ENCODE assay signal across 23 cellular contexts in genomic region chr20:695165-695866, GRCh38. TPM values are rescaled to one million over a fixed set of nuclear protein-coding genes. Genes with fewer than 3 reads are reported as not detected.
"Had no signal": no experiment of that assay in that cellular context is flagged by ENCODE, and none has a peak within 500 bp of the region (broad histone marks: within the 10 kb centered on the region; RNA-seq: fewer than 3 reads in every experiment).

No MANE protein-coding gene starts in this region.

- H3K27me3 ChIP-seq: gastrocnemius medialis, neural progenitor cell had no signal

- H3K36me3 Mint-ChIP-seq: naive B cell, neural progenitor cell had no signal

- DNase-seq: activated CD4-positive, alpha-beta T cell treated with anti-CD3 and anti-CD28 coated beads, Interleukin-2, amount 10 ng/mL, durations not matched to agents 7 days and 5 days; activated CD8-positive, alpha-beta memory T cell treated with anti-CD3 and anti-CD28 coated beads, Interleukin-2, amount 50 U/mL, for 4 hours; activated naive CD4-positive, alpha-beta T cell treated with anti-CD3 and anti-CD28 coated beads for 36 hours; activated T-cell treated with anti-CD3 and anti-CD28 coated beads, Interleukin-2, amount 50 U/mL, for 4 hours; anterior cingulate cortex; cerebellar nuclear complex; cortex of kidney; gastrocnemius medialis; head of caudate nucleus; left ventricle myocardium superior; naive B cell; stimulated activated CD4-positive, alpha-beta T cell treated with anti-CD3 and anti-CD28 coated beads, Interleukin-2, amount 100 ng/mL, for 48 hours; stimulated activated naive CD8-positive, alpha-beta T cell treated with anti-CD3 and anti-CD28 coated beads, Interleukin-15, amount 100 ng/mL, for 72 hours; trophoblast cell had no signal

- H3K4me3 ChIP-seq: breast epithelium, gastrocnemius medialis, neural progenitor cell had no signal

- H3K4me1 Mint-ChIP-seq: activated CD4-positive, alpha-beta T cell treated with anti-CD3 and anti-CD28 coated beads, Interleukin-2, amount 10 ng/mL, durations not matched to agents 7 days and 5 days; naive B cell; stimulated activated naive CD8-positive, alpha-beta T cell treated with anti-CD3 and anti-CD28 coated beads, Interleukin-15, amount 100 ng/mL, for 72 hours had no signal

- H3K4me3 Mint-ChIP-seq: activated CD4-positive, alpha-beta T cell treated with anti-CD3 and anti-CD28 coated beads, Interleukin-2, amount 10 ng/mL, durations not matched to agents 7 days and 5 days; activated naive CD4-positive, alpha-beta T cell treated with anti-CD3 and anti-CD28 coated beads for 36 hours; activated T-cell treated with anti-CD3 and anti-CD28 coated beads, Interleukin-2, amount 50 U/mL, for 4 hours; naive B cell; neural progenitor cell; stimulated activated naive CD8-positive, alpha-beta T cell treated with anti-CD3 and anti-CD28 coated beads, Interleukin-15, amount 100 ng/mL, for 72 hours had no signal

- H3K9me3 Mint-ChIP-seq: activated CD4-positive, alpha-beta T cell treated with anti-CD3 and anti-CD28 coated beads, Interleukin-2, amount 10 ng/mL, durations not matched to agents 7 days and 5 days; activated naive CD4-positive, alpha-beta T cell treated with anti-CD3 and anti-CD28 coated beads for 36 hours; activated T-cell treated with anti-CD3 and anti-CD28 coated beads, Interleukin-2, amount 50 U/mL, for 4 hours; neural progenitor cell; stimulated activated naive CD8-positive, alpha-beta T cell treated with anti-CD3 and anti-CD28 coated beads, Interleukin-15, amount 100 ng/mL, for 72 hours had no signal

- H3K9me3 ChIP-seq: breast epithelium, gastrocnemius medialis had no signal

- H3K4me1 ChIP-seq: breast epithelium had no signal

- H3K36me3 ChIP-seq: breast epithelium, gastrocnemius medialis, neural progenitor cell had no signal

- H3K27ac ChIP-seq: breast epithelium, gastrocnemius medialis, neural progenitor cell had no signal

- H3K27ac Mint-ChIP-seq: activated CD4-positive, alpha-beta T cell treated with anti-CD3 and anti-CD28 coated beads, Interleukin-2, amount 10 ng/mL, durations not matched to agents 7 days and 5 days; activated naive CD4-positive, alpha-beta T cell treated with anti-CD3 and anti-CD28 coated beads for 36 hours; naive B cell; neural progenitor cell; stimulated activated naive CD8-positive, alpha-beta T cell treated with anti-CD3 and anti-CD28 coated beads, Interleukin-15, amount 100 ng/mL, for 72 hours had no signal

- ATAC-seq: activated CD4-positive, CD25-positive, alpha-beta regulatory T cell treated with anti-CD3 and anti-CD28 coated beads, Interleukin-2, amount 50 U/mL, for 24 hours; activated T-cell treated with anti-CD3 and anti-CD28 coated beads, Interleukin-2, amount 50 U/mL, for 4 hours; gastrocnemius medialis; left ventricle myocardium superior; stimulated activated naive CD8-positive, alpha-beta T cell treated with anti-CD3 and anti-CD28 coated beads, Interleukin-15, amount 100 ng/mL, for 72 hours had no signal

RNA-seq across cellular contexts. Expression of gene SCRT2, which starts 19.7 kb away (rescaled TPM):
- total RNA-seq: activated CD4-positive, alpha-beta T cell treated with anti-CD3 and anti-CD28 coated beads, Interleukin-2, amount 10 ng/mL, durations not matched to agents 7 days and 5 days; activated naive CD4-positive, alpha-beta T cell treated with anti-CD3 and anti-CD28 coated beads for 36 hours; activated T-cell treated with anti-CD3 and anti-CD28 coated beads, Interleukin-2, amount 50 U/mL, for 4 hours; breast epithelium; gastrocnemius medialis; left ventricle myocardium superior; mononuclear cell; osteocyte; skeletal muscle tissue; T-helper 1 cell treated with Interleukin-12 subunit alpha and Interleukin-12 subunit beta and Interleukin-4 antibody, amounts not matched to agents 30 ng/mL and 1 ng/mL, for 36 hours had no signal
- polyA plus RNA-seq: esophagus, keratinocyte had no signal
